18 cellular contexts compared by ENCODE assay signal in genomic region chr10:62990126-62990525, GRCh38.
DNase-seq lines count a peak whose midpoint lies in the region; ATAC-seq, FAIRE-seq and TF ChIP-seq lines count a peak whose summit lies in the region.
"Had no signal": no experiment of that assay in that cellular context is flagged by ENCODE, and none has a peak within 500 bp of the region (broad histone marks: within the 10 kb centered on the region; RNA-seq: fewer than 3 reads in every experiment).

No MANE protein-coding gene starts in this region.

- H3K27ac Mint-ChIP-seq in stimulated activated naive CD8-positive, alpha-beta T cell treated with anti-CD3 and anti-CD28 coated beads, Interleukin-15, amount 100 ng/mL, for 72 hours = no peak overlapping the region
- no peak overlapping the region for H3K27ac Mint-ChIP-seq in activated T-helper 17 cell treated with anti-CD3 and anti-CD28 coated beads, Interleukin-2, amount 50 U/mL, for 72 hours
- H3K27ac Mint-ChIP-seq: B cell; CD4-positive, alpha-beta T cell had no signal

- H3K4me1 Mint-ChIP-seq in stimulated activated naive CD8-positive, alpha-beta T cell treated with anti-CD3 and anti-CD28 coated beads, Interleukin-15, amount 100 ng/mL, for 72 hours = peaks cover 15% of the 10 kb centered on the region
- H3K4me1 Mint-ChIP-seq in activated T-helper 17 cell treated with anti-CD3 and anti-CD28 coated beads, Interleukin-2, amount 50 U/mL, for 72 hours = peaks cover 6% of the 10 kb centered on the region

- no peak overlapping the region for H3K4me3 Mint-ChIP-seq in stimulated activated naive CD8-positive, alpha-beta T cell treated with anti-CD3 and anti-CD28 coated beads, Interleukin-15, amount 100 ng/mL, for 72 hours
- H3K4me3 Mint-ChIP-seq in activated T-helper 17 cell treated with anti-CD3 and anti-CD28 coated beads, Interleukin-2, amount 50 U/mL, for 72 hours = no peak overlapping the region
- H3K4me3 Mint-ChIP-seq: B cell; CD4-positive, alpha-beta T cell had no signal

- peak; percentile 54 for ATAC-seq in stimulated activated naive CD8-positive, alpha-beta T cell treated with anti-CD3 and anti-CD28 coated beads, Interleukin-15, Interleukin-2, amounts not matched to agents 100 U/mL and 50 U/mL, for 24 hours
- ATAC-seq in stimulated activated naive CD8-positive, alpha-beta T cell treated with anti-CD3 and anti-CD28 coated beads, Interleukin-15, amount 100 ng/mL, for 72 hours = no peak
- peak; percentile 38 for ATAC-seq in activated T-helper 17 cell treated with anti-CD3 and anti-CD28 coated beads, Interleukin-2, amount 50 U/mL, for 72 hours (replicated peaks)
- ATAC-seq in GM21529 (IDR thresholded peaks at IDR 0.05; ENCODE audit: unreplicated experiment) = no peak
- ATAC-seq: Panc1 had no signal

- H3K36me3 Mint-ChIP-seq in activated T-helper 17 cell treated with anti-CD3 and anti-CD28 coated beads, Interleukin-2, amount 50 U/mL, for 72 hours (ENCODE audit: low read depth) = no peaks in the 10 kb centered on the region

- peak; percentile 78 for FAIRE-seq in urothelium cell line (lab: Jason Lieb, UNC)
- FAIRE-seq: G401.6, H54 had no signal

- H3K4me3 ChIP-seq in fibroblast of the aortic adventitia (ENCODE audit: low read depth, low read length) = no peak overlapping the region

- H3K9me3 Mint-ChIP-seq in stimulated activated naive CD8-positive, alpha-beta T cell treated with anti-CD3 and anti-CD28 coated beads, Interleukin-15, amount 100 ng/mL, for 72 hours = peaks cover 0 to 5% of the 10 kb centered on the region in 2 donors
- peaks cover 4% of the 10 kb centered on the region for H3K9me3 Mint-ChIP-seq in activated T-helper 17 cell treated with anti-CD3 and anti-CD28 coated beads, Interleukin-2, amount 50 U/mL, for 72 hours
- H3K9me3 Mint-ChIP-seq: CD4-positive, alpha-beta T cell had no signal

- peaks cover 17% of the 10 kb centered on the region for H3K27me3 Mint-ChIP-seq in stimulated activated naive CD8-positive, alpha-beta T cell treated with anti-CD3 and anti-CD28 coated beads, Interleukin-15, amount 100 ng/mL, for 72 hours
- peaks cover 2% of the 10 kb centered on the region for H3K27me3 Mint-ChIP-seq in activated T-helper 17 cell treated with anti-CD3 and anti-CD28 coated beads, Interleukin-2, amount 50 U/mL, for 72 hours

- no peak for TF ChIP-seq CTCF in fibroblast of the aortic adventitia (IDR thresholded peaks at IDR 0.05; ENCODE audit: insufficient read depth, low read length)

- DNase-seq in stimulated activated naive CD8-positive, alpha-beta T cell treated with anti-CD3 and anti-CD28 coated beads, Interleukin-15, Interleukin-2, amounts not matched to agents 100 U/mL and 50 U/mL, for 24 hours = no peak
- no peak for DNase-seq in stimulated activated naive CD8-positive, alpha-beta T cell treated with anti-CD3 and anti-CD28 coated beads, Interleukin-15, amount 100 ng/mL, for 72 hours
- DNase-seq in fibroblast of the aortic adventitia (ENCODE audit: low read depth) (peak; percentile 22), urothelium cell line (ENCODE audit: low spot score) (no peak), cerebellum (ENCODE audit: low spot score) (no peak), NCI-H2029 treated with DMSO at 0.1 percent for 48 hours (lab: John Stamatoyannopoulos, UW) (no peak)
- DNase-seq: CD4-positive, alpha-beta T cell; DMS79; KG1; NCI-H1092; NCI-H446; SHP77 treated with DMSO at 0.1 percent for 48 hours had no signal

Comparison
In these comparisons a context has a peak if more than half of its experiments do, and no peak if none do; other contexts are left out.
1. ATAC-seq: peak in stimulated activated naive CD8-positive, alpha-beta T cell treated with anti-CD3 and anti-CD28 coated beads, Interleukin-15, Interleukin-2, amounts not matched to agents 100 U/mL and 50 U/mL, for 24 hours (single experiment) and activated T-helper 17 cell treated with anti-CD3 and anti-CD28 coated beads, Interleukin-2, amount 50 U/mL, for 72 hours (single experiment); none in stimulated activated naive CD8-positive, alpha-beta T cell treated with anti-CD3 and anti-CD28 coated beads, Interleukin-15, amount 100 ng/mL, for 72 hours (single experiment) and GM21529 (single experiment).